In genomic region chr11:116981216-116981887, GRCh38 we compare ENCODE assay signal across 1 cellular context.
TF ChIP-seq lines count a peak whose summit lies in the region.

No MANE protein-coding gene starts in this region.

TF ChIP-seq in GM12878, 131 proteins besides CTCF, POLR2A, EP300 and RAD21:
- TF ChIP-seq ZBTB11 (CRISPR knock-in tag; IDR thresholded peaks at IDR 0.05) (no peak), REST (IDR thresholded peaks at IDR 0.05; ENCODE audit: low read depth, low read length) (no peak), BACH1 (IDR thresholded peaks at IDR 0.05; ENCODE audit: borderline replicate concordance) (no peak), PML (IDR thresholded peaks at IDR 0.05; ENCODE audit: low read length) (no peak), ZNF217 (IDR thresholded peaks at IDR 0.05) (no peak), JUNB (IDR thresholded peaks at IDR 0.05) (no peak)
